In the genomic region with DNA sequence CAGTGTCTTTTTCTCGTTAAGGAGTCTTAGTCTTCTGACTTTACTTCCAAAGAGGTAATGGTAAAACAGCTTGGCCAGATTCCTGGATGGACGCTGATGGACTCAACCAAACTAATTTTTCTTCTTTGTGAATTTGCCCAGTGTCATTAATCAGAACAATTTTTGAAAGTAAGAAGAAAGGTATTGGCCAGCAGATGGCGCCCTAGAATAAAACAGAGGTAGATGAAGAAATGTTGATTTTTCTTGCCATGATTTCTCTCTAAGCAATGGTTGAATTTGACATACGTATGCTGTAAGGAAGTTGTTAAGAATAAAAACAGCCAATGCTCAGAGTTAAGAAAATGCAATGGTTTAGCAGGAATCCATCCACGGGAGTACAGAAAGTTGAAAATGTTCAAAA, we compare ENCODE assay signal across 7 cellular contexts.
A peak's percentile ranks its signal among the peaks of the same experiment; 100 is the strongest.
DNase-seq lines count a peak whose midpoint lies in the region; ATAC-seq and TF ChIP-seq lines count a peak whose summit lies in the region.

No MANE protein-coding gene starts in this region.

- TF ChIP-seq CTCF in GM10248 (IDR thresholded peaks at IDR 0.05; ENCODE audit: control extremely low read depth, extremely low read depth, low read depth, missing control alignments) (peak; percentile 31), mesothelial cell of epicardium (IDR thresholded peaks at IDR 0.05; ENCODE audit: unreplicated experiment) (peak; percentile 81)

- CTCF ChIA-PET in GM10248 (lab: Yijun Ruan, JAX) = interaction anchor here (0.7 to 2.6 kb wide), 15 partner anchors 9 to 665 kb away, joined by 3 to 16 read pairs (median 3); no protein-coding TSS in a partner anchor

- H3K27me3 Mint-ChIP-seq in mesothelial cell of epicardium (ENCODE audit: low read depth) = peaks cover 7% of the 10 kb centered on the region

- POLR2A ChIA-PET in GM10248 (lab: Yijun Ruan, JAX) = no interaction called here

- H3K4me3 Mint-ChIP-seq in mesothelial cell of epicardium = no peak overlapping the region

- no peaks in the 10 kb centered on the region for H3K36me3 Mint-ChIP-seq in mesothelial cell of epicardium

- H3K27ac Mint-ChIP-seq in mesothelial cell of epicardium = no peak overlapping the region

- no peak for ATAC-seq in stimulated activated naive CD8-positive, alpha-beta T cell treated with anti-CD3 and anti-CD28 coated beads, Interleukin-15, Interleukin-2, amounts not matched to agents 100 U/mL and 50 U/mL, for 24 hours
- ATAC-seq in HG02938 (IDR thresholded peaks at IDR 0.05; ENCODE audit: unreplicated experiment) = no peak

- no peaks in the 10 kb centered on the region for H3K4me1 Mint-ChIP-seq in mesothelial cell of epicardium

- H3K9me3 Mint-ChIP-seq in mesothelial cell of epicardium = peaks cover 18% of the 10 kb centered on the region

- DNase-seq in GM10248 (ENCODE audit: extremely low spot score) = peak; percentile 27
- DNase-seq in NCI-H1105 treated with DMSO at 0.1 percent for 48 hours (lab: John Stamatoyannopoulos, UW) = peak; percentile 82
- peak; percentile 51 for DNase-seq in T-helper 9 cell
- peak; percentile 31 for DNase-seq in central memory CD4-positive, alpha-beta T cell
- peak in 1 of 2 experiments; percentile 54 for DNase-seq in mesothelial cell of epicardium (ENCODE audit: low spot score in 2 of 2, unreplicated experiment in 2 of 2)
- peak; percentile 58 for DNase-seq in stimulated activated naive CD8-positive, alpha-beta T cell treated with anti-CD3 and anti-CD28 coated beads, Interleukin-15, Interleukin-2, amounts not matched to agents 100 U/mL and 50 U/mL, for 24 hours
